In the genomic region with DNA sequence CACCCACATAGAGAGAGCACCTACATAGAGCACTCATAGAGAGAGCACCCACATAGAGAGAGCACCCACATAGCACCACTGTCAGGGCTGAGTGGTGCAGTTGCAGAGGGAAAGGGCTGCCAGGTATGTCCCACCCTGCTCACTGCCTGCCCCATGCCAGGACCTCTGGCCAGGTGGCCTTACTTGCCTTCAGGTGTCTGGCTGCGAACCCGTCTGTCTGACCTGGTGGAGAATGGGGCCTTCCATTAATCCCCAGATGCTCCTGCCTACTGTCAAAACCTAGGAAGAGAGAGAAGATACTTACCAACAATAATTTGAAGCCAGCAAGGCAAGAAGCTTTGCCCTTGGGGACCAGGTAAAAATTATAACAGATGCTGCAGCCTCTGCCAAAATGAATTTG, we compare ENCODE assay signal across 22 cellular contexts.
"Had no signal": no experiment of that assay in that cellular context is flagged by ENCODE, and none has a peak within 500 bp of the region (broad histone marks: within the 10 kb centered on the region; RNA-seq: fewer than 3 reads in every experiment).

No MANE protein-coding gene starts in this region.

- H3K36me3 ChIP-seq: gastrocnemius medialis, sigmoid colon, thoracic aorta, tibial nerve, vagina had no signal

- H3K27me3 ChIP-seq: vagina had no signal

- FAIRE-seq: colon, keratinocyte had no signal

- H3K27ac ChIP-seq: dorsolateral prefrontal cortex, gastrocnemius medialis, parathyroid adenoma, psoas muscle, sigmoid colon, thoracic aorta, tibial nerve, vagina had no signal

- ATAC-seq: gastrocnemius medialis; left ventricle myocardium superior; natural killer cell; psoas muscle; right cardiac atrium; stimulated activated effector memory CD8-positive, alpha-beta T cell treated with anti-CD3 and anti-CD28 coated beads, Interleukin-12 subunit alpha, Interleukin-12 subunit beta, amount 100 ng/mL, for 72 hours; stimulated activated naive CD8-positive, alpha-beta T cell treated with anti-CD3 and anti-CD28 coated beads, Interleukin-15, Interleukin-2, amounts not matched to agents 100 U/mL and 50 U/mL, for 24 hours had no signal

- H3K79me2 ChIP-seq: parathyroid adenoma had no signal

- DNase-seq: effector CD4-positive, alpha-beta T cell; foreskin fibroblast; gastrocnemius medialis; left ventricle myocardium superior; natural killer cell; occipital lobe; right cardiac atrium; sigmoid colon; stimulated activated CD4-positive, alpha-beta T cell treated with anti-CD3 and anti-CD28 coated beads, Interleukin-2, amount 100 ng/mL, for 24 hours; stimulated activated CD4-positive, alpha-beta T cell treated with anti-CD3 and anti-CD28 coated beads, Interleukin-4, amount 100 ng/mL, for 24 hours; stimulated activated naive CD8-positive, alpha-beta T cell treated with anti-CD3 and anti-CD28 coated beads, Interleukin-15, Interleukin-2, amounts not matched to agents 100 U/mL and 50 U/mL, for 24 hours; substantia nigra had no signal

- H3K4me3 ChIP-seq: dorsolateral prefrontal cortex, gastrocnemius medialis, lung, psoas muscle, sigmoid colon, thoracic aorta, tibial nerve, vagina had no signal

- H3K9me3 ChIP-seq: gastrocnemius medialis, psoas muscle, sigmoid colon, thoracic aorta, tibial nerve, vagina had no signal

- H3K9ac ChIP-seq: parathyroid adenoma had no signal
